ENCODE assay signal across 21 cellular contexts in genomic region chr1:47243910-47244309, GRCh38. TPM values are rescaled to one million over a fixed set of nuclear protein-coding genes. Genes with fewer than 3 reads are reported as not detected.
DNase-seq lines count a peak whose midpoint lies in the region; ATAC-seq, FAIRE-seq and TF ChIP-seq lines count a peak whose summit lies in the region.
"Had no signal": no experiment of that assay in that cellular context is flagged by ENCODE, and none has a peak within 500 bp of the region (broad histone marks: within the 10 kb centered on the region; RNA-seq: fewer than 3 reads in every experiment).

No MANE protein-coding gene starts in this region.

- FAIRE-seq in K562 (lab: Jason Lieb, UNC) = no peak
- FAIRE-seq in D721Med (lab: Jason Lieb, UNC) = no peak
- FAIRE-seq: GM12878, GM18507, HTR-8/SVneo had no signal

- no peak for TF ChIP-seq EP300 in K562 (IDR thresholded peaks at IDR 0.05; ENCODE audit: low read length)

- WGBS in mammary epithelial cell (ENCODE audit: low coverage, missing lambda C conversion rate) = 64% methylated on average over 4 of the region's 5 CpGs
- WGBS in K562 (ENCODE audit: insufficient coverage, low coverage, missing lambda C conversion rate) = 53% methylated on average over 5 of the region's 5 CpGs
- 62% methylated on average over 5 of the region's 5 CpGs for WGBS in right lobe of liver (ENCODE audit: insufficient coverage, low coverage, low lambda C conversion rate, missing lambda C conversion rate)

- H3K4me3 ChIP-seq in mammary epithelial cell (replicated peaks in 1 of 3; ENCODE audit: insufficient read depth in 1 of 3, low read depth in 2 of 3, low read length in 3 of 3) = no peak overlapping the region
- no peak overlapping the region for H3K4me3 ChIP-seq in breast epithelium
- no peak overlapping the region for H3K4me3 ChIP-seq in K562
- no peak overlapping the region for H3K4me3 ChIP-seq in right lobe of liver
- H3K4me3 ChIP-seq: BLaER1, GM12878, HAP-1 had no signal

- H3K4me1 ChIP-seq in mammary epithelial cell (ENCODE audit: insufficient read depth, low read length) (no peaks in the 10 kb centered on the region), breast epithelium (no peaks in the 10 kb centered on the region), K562 (replicated peaks in 1 of 2; ENCODE audit: control insufficient read depth in 2 of 2, insufficient read depth in 2 of 2, low read length in 2 of 2) (peaks cover 34 to 49% of the 10 kb centered on the region in 2 experiments), right lobe of liver (no peaks in the 10 kb centered on the region)
- H3K4me1 ChIP-seq: HAP-1 had no signal

- POLR2A ChIA-PET in K562 (lab: Yijun Ruan, JAX) = interaction anchor here (0.6 to 3.2 kb wide), 10 partner anchors 8 to 70 kb away, joined by 3 to 12 read pairs (median 5); partner anchors contain the start of genes STIL and TAL1

- DNase-seq in mammary epithelial cell = no peak
- DNase-seq in breast epithelium (ENCODE audit: low spot score in 2 of 2) = no peak
- no peak for DNase-seq in K562 (ENCODE audit: extremely low read depth in 1 of 4, low spot score in 3 of 4)
- no peak for DNase-seq in right lobe of liver
- DNase-seq in NCI-H1417 treated with DMSO at 0.1 percent for 48 hours (lab: John Stamatoyannopoulos, UW) = no peak
- no peak for DNase-seq in D721Med (ENCODE audit: insufficient read length, low spot score)
- DNase-seq: 8988T; AML-193; Caco-2; CD8-positive, alpha-beta memory T cell; DMS53; GOT3; HFFc6 had no signal

- H3K9me3 ChIP-seq in mammary epithelial cell (replicated peaks; ENCODE audit: insufficient read depth, low read length) (no peaks in the 10 kb centered on the region), breast epithelium (no peaks in the 10 kb centered on the region), K562 (replicated peaks; ENCODE audit: control insufficient read depth, insufficient read depth, low read depth, low read length) (no peaks in the 10 kb centered on the region), right lobe of liver (no peaks in the 10 kb centered on the region)
- H3K9me3 ChIP-seq: BLaER1, Caco-2, HAP-1 had no signal

- intact Hi-C loops in mammary epithelial cell (cut with micrococcal nuclease) (no loop called here), breast epithelium (cut with DNase I; ENCODE audit: low total_unique reads) (loop anchor here (10.0 kb wide), 1 partner anchor 49 kb away; the partner anchor contains the start of gene PDZK1IP1), K562 (cut with micrococcal nuclease) (no loop called here), right lobe of liver (cut with DNase I) (no loop called here)

- no TSS peak for BruUV-seq in mammary epithelial cell (replicated peaks; lab: Mats Ljungman, UMichigan)
- BruUV-seq in K562 (replicated peaks; lab: Mats Ljungman, UMichigan) = no TSS peak

- CTCF ChIA-PET in mammary epithelial cell (lab: Charles Lee; ENCODE audit: low non-redundant PET) = no interaction called here
- CTCF ChIA-PET in K562 (lab: Yijun Ruan, JAX; ENCODE audit: low intra/inter-chr PET ratio) = no interaction called here

- H3K36me3 ChIP-seq in mammary epithelial cell (ENCODE audit: insufficient read depth, low read length) = peaks cover 2% of the 10 kb centered on the region
- no peaks in the 10 kb centered on the region for H3K36me3 ChIP-seq in breast epithelium
- no peaks in the 10 kb centered on the region for H3K36me3 ChIP-seq in K562 (ENCODE audit: control insufficient read depth, insufficient read depth, low read length)
- H3K36me3 ChIP-seq in right lobe of liver = no peaks in the 10 kb centered on the region
- H3K36me3 ChIP-seq: BLaER1, HAP-1 had no signal

- H3K27ac ChIP-seq in mammary epithelial cell (ENCODE audit: insufficient read depth, low read depth, low read length) (no peak overlapping the region), breast epithelium (no peak overlapping the region), K562 (ENCODE audit: extremely low read depth, low read depth, low read length) (no peak overlapping the region), right lobe of liver (no peak overlapping the region)
- H3K27ac ChIP-seq: BLaER1 had no signal

- H3K9me1 ChIP-seq in K562 (ENCODE audit: control insufficient read depth, insufficient read depth, low read length) = peaks cover 3% of the 10 kb centered on the region

- H3K27me3 ChIP-seq in mammary epithelial cell (ENCODE audit: insufficient read depth, low read length) (peaks cover 4% of the 10 kb centered on the region), breast epithelium (peaks cover 0 to 20% of the 10 kb centered on the region in 2 donors), K562 (ENCODE audit: control insufficient read depth in 2 of 2, insufficient read depth in 2 of 2, low read length in 2 of 2) (no peaks in the 10 kb centered on the region), right lobe of liver (no peaks in the 10 kb centered on the region)
- H3K27me3 ChIP-seq: BLaER1 had no signal

- in situ Hi-C loops in mammary epithelial cell (cut with MboI; ENCODE audit: low sequenced_read_pairs in 2 of 2) = no loop called here
- in situ Hi-C loops in K562 (cut with MboI) = no loop called here

- H3K79me2 ChIP-seq in mammary epithelial cell (ENCODE audit: insufficient read depth, low read length) = no peaks in the 10 kb centered on the region
- H3K79me2 ChIP-seq in K562 (ENCODE audit: control insufficient read depth, insufficient read depth, low read length) = no peaks in the 10 kb centered on the region

- no peak for TF ChIP-seq POLR2A in breast epithelium (IDR thresholded peaks at IDR 0.05)
- no peak for TF ChIP-seq POLR2A in K562 (conservative IDR thresholded peaks at IDR 0.05)
- TF ChIP-seq POLR2A in right lobe of liver (IDR thresholded peaks at IDR 0.05) = no peak

- dilution Hi-C loops in mammary epithelial cell (cut with HindIII; ENCODE audit: low sequenced_read_pairs) = no loop called here

- peak; percentile 2; the same call in 1 of the 3 replicates for ATAC-seq in K562
- peak in 3 of 4 donors; percentile 23 to 46 (median 38) for ATAC-seq in right lobe of liver
- no peak for ATAC-seq in GM19351 (IDR thresholded peaks at IDR 0.05; ENCODE audit: unreplicated experiment)
- ATAC-seq: GM12878 had no signal

- H3K4me2 ChIP-seq in mammary epithelial cell (ENCODE audit: insufficient read depth, low read depth, low read length) = no peak overlapping the region
- no peak overlapping the region for H3K4me2 ChIP-seq in K562 (ENCODE audit: insufficient read depth, low read length)
- H3K4me2 ChIP-seq: BLaER1 had no signal

- TF ChIP-seq CTCF in mammary epithelial cell (conservative IDR thresholded peaks at IDR 0.05 in 1 of 2, IDR thresholded peaks at IDR 0.05 in 1 of 2; ENCODE audit: extremely low read depth in 1 of 2, insufficient read depth in 1 of 2, low read depth in 1 of 2, low read length in 2 of 2) (no peak), breast epithelium (IDR thresholded peaks at IDR 0.05) (no peak), K562 (IDR thresholded peaks at IDR 0.05 in 2 of 3, conservative IDR thresholded peaks at IDR 0.05 in 1 of 3; ENCODE audit: insufficient read depth in 2 of 3, low read depth in 1 of 3, low read length in 3 of 3) (no peak), right lobe of liver (IDR thresholded peaks at IDR 0.05) (no peak), D721Med (IDR thresholded peaks at IDR 0.05; ENCODE audit: insufficient read depth, missing control alignments) (no peak)

- no peaks in the 10 kb centered on the region for H4K20me1 ChIP-seq in mammary epithelial cell (ENCODE audit: insufficient read depth, low read length)
- H4K20me1 ChIP-seq in K562 (replicated peaks; ENCODE audit: control insufficient read depth, insufficient read depth, low read length) = no peaks in the 10 kb centered on the region
- H4K20me1 ChIP-seq: BLaER1 had no signal

- peak overlapping the region; percentile 30 for H2AFZ ChIP-seq in mammary epithelial cell (ENCODE audit: low read depth, low read length)
- H2AFZ ChIP-seq in K562 (ENCODE audit: low read depth, low read length) = peak overlapping the region; percentile 67

- H3K9ac ChIP-seq in mammary epithelial cell (ENCODE audit: insufficient read depth, low read length) (no peak overlapping the region), K562 (ENCODE audit: insufficient read depth in 1 of 2, low read depth in 2 of 2, low read length in 2 of 2) (no peak overlapping the region; a peak in 1 of 4 replicates)
- H3K9ac ChIP-seq: BLaER1 had no signal

- no peak for TF ChIP-seq RAD21 in K562 (CRISPR knock-in tag; conservative IDR thresholded peaks at IDR 0.05 in 1 of 2, IDR thresholded peaks at IDR 0.05 in 1 of 2)

RNA-seq across cellular contexts. Expression of gene TAL1, which starts 11.9 kb away (rescaled TPM):
- total RNA-seq in mammary epithelial cell = not detected
- polyA plus RNA-seq in mammary epithelial cell = not detected
- polyA minus RNA-seq in mammary epithelial cell = not detected
- total RNA-seq in breast epithelium = 1 to 10 TPM; 2.3 to 6.2 (median 5.1) TPM
- 80.8 and 102 TPM in 2 replicates for total RNA-seq in K562 (2011; cell fraction: chromatin; rRNA removed; ENCODE audit: low replicate concordance)
- total RNA-seq in K562 (2011; cell fraction: nucleolus; rRNA removed) = 96.7 and 104 TPM in 2 replicates
- total RNA-seq in K562 (2011; cell fraction: nucleoplasm; rRNA removed) = 105 and 124 TPM in 2 replicates
- 59.7 and 103 TPM in 2 replicates for total RNA-seq in K562 (2014; rRNA removed)
- 67.6 and 79.8 TPM in 2 replicates for total RNA-seq in K562 (2014; rRNA removed; fragmentation: Illumina TruSeq; extraction: Trizol)
- total RNA-seq in K562 (2015; rRNA removed; fragmentation: Illumina TruSeq; extraction: Trizol) = 63.5 and 68.1 TPM in 2 replicates
- total RNA-seq in K562 (2021) = 76.5 and 81.3 TPM in 2 replicates
- polyA plus RNA-seq in K562 (2011; rRNA removed) = 51.1 and 53.3 TPM in 2 replicates
- polyA plus RNA-seq in K562 (2011; cell fraction: cytosol; rRNA removed) = 34.3 and 44.4 TPM in 2 replicates
- polyA plus RNA-seq in K562 (2011; cell fraction: nucleus; rRNA removed) = 78.7 and 92.4 TPM in 2 replicates
- polyA plus RNA-seq in K562 (2012) = 53.0 and 55.6 TPM in 2 replicates
- polyA plus RNA-seq in K562 (2014; fragmentation: Illumina TruSeq; extraction: Trizol) = 72.3 and 106 TPM in 2 replicates
- 10 to 100 TPM; 18.5 to 22.9 TPM for polyA plus RNA-seq in K562 (2014; fragmentation: Nextera tagmentation; extraction: Ambion mirVana)
- 42.7 and 49.5 TPM in 2 replicates for polyA plus RNA-seq in K562 (2014; rRNA removed)
- 55.7 and 60.3 TPM in 2 replicates for polyA minus RNA-seq in K562 (2011; rRNA and poly(A)+ RNA removed)
- polyA minus RNA-seq in K562 (2011; cell fraction: cytosol; rRNA and poly(A)+ RNA removed) = 37.3 and 64.4 TPM in 2 replicates
- 55.6 and 91.2 TPM in 2 replicates for polyA minus RNA-seq in K562 (2011; cell fraction: nucleus; rRNA and poly(A)+ RNA removed)
- total RNA-seq in right lobe of liver = 1 to 10 TPM in 4 of 6 experiments, under 1 TPM in 2; 0.43 to 4.5 (median 1.8) TPM
- total RNA-seq: CD8-positive, alpha-beta memory T cell; G401; HFFc6 had no signal
- polyA plus RNA-seq: CD8-positive, alpha-beta memory T cell; GM12878 had no signal

RNA-seq across cellular contexts. Expression of gene PDZK1IP1, which starts 54.1 kb away (rescaled TPM):
- total RNA-seq in mammary epithelial cell (1 to 10 TPM in 1 of 2 donors, not detected in 1; 1.8 TPM), breast epithelium (10 to 100 TPM in 2 of 3 donors, 1 to 10 TPM in 1; 2.2 to 69.4 (median 42.3) TPM), K562 (2014; rRNA removed) (0.33 and 0.59 TPM in 2 replicates), K562 (2014; rRNA removed; fragmentation: Illumina TruSeq; extraction: Trizol) (not detected in 2 replicates), K562 (2015; rRNA removed; fragmentation: Illumina TruSeq; extraction: Trizol) (not detected in 2 replicates), K562 (2021) (0.33 and 0.49 TPM in 2 replicates), right lobe of liver (10 to 100 TPM in 2 of 6 experiments, 1 to 10 TPM in 2, under 1 TPM in 2; 0.24 to 44.3 (median 5.4) TPM)
- polyA plus RNA-seq in mammary epithelial cell (0.36 TPM), K562 (2011; rRNA removed) (0.17 and 0.64 TPM in 2 replicates), K562 (2014; fragmentation: Illumina TruSeq; extraction: Trizol) (0.32 and 0.68 TPM in 2 replicates), K562 (2014; fragmentation: Nextera tagmentation; extraction: Ambion mirVana) (under 1 TPM; 0.45 to 0.55 TPM), K562 (2014; rRNA removed) (0.32 and 0.53 TPM in 2 replicates)
- not detected for polyA minus RNA-seq in mammary epithelial cell
- total RNA-seq in K562 (2011; cell fraction: chromatin; rRNA removed; ENCODE audit: low replicate concordance) = 0.74 and 1.0 TPM in 2 replicates
- total RNA-seq in K562 (2011; cell fraction: nucleolus; rRNA removed) = 0.92 and 1.2 TPM in 2 replicates
- total RNA-seq in K562 (2011; cell fraction: nucleoplasm; rRNA removed) = 1.1 and 1.2 TPM in 2 replicates
- polyA plus RNA-seq in K562 (2011; cell fraction: cytosol; rRNA removed) = 0.68 and 1.0 TPM in 2 replicates
- 0.73 and 1.3 TPM in 2 replicates for polyA plus RNA-seq in K562 (2011; cell fraction: nucleus; rRNA removed)
- polyA plus RNA-seq in K562 (2012) = 0.48 and 0.66 TPM in 2 replicates
- polyA minus RNA-seq in K562 (2011; rRNA and poly(A)+ RNA removed) = not detected in 2 replicates
- not detected in 2 replicates for polyA minus RNA-seq in K562 (2011; cell fraction: cytosol; rRNA and poly(A)+ RNA removed)
- polyA minus RNA-seq in K562 (2011; cell fraction: nucleus; rRNA and poly(A)+ RNA removed) = not detected in 2 replicates
- total RNA-seq: CD8-positive, alpha-beta memory T cell; Daoy; G401; GM12878; HFFc6 had no signal
- polyA plus RNA-seq: CD8-positive, alpha-beta memory T cell; GM12878 had no signal

Comparison
In these comparisons a context has a peak if more than half of its experiments do, and no peak if none do; other contexts are left out.
1. RNA of gene TAL1, which starts 11.9 kb away (total RNA-seq): 59.7 to 124 TPM in K562; 2.3 to 6.2 TPM in breast epithelium, 0.43 to 4.5 TPM in right lobe of liver and not detected in mammary epithelial cell; every median in the first group is over 4 times any median in the second.